Comparison of ENCODE assay signal across 1 cellular context in the genomic region with DNA sequence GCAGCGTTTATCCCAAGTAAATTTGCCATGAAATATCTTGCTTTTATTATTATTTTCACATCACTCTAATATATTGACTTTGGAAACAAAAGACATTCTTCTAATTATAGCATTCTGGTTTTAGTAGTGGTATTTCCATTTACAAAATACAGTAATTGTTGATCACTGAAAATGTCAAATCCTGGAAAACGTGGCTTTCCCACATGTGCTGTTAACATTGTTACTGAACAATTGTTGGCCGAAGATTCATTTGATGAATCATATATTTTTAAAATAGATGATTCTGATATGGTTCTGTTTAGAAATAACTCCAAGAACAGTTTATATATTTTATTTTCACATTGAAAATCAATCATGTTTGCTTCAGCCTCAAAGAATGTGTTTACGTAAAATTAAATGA.
TF ChIP-seq lines count a peak whose summit lies in the region.

No MANE protein-coding gene starts in this region.

TF ChIP-seq in SK-N-SH treated with all-trans-retinoic acid at 6 μM for 48 hours, 23 proteins besides CTCF, POLR2A, EP300 and RAD21 (continued from another document):
- TF ChIP-seq, protein P1, sequence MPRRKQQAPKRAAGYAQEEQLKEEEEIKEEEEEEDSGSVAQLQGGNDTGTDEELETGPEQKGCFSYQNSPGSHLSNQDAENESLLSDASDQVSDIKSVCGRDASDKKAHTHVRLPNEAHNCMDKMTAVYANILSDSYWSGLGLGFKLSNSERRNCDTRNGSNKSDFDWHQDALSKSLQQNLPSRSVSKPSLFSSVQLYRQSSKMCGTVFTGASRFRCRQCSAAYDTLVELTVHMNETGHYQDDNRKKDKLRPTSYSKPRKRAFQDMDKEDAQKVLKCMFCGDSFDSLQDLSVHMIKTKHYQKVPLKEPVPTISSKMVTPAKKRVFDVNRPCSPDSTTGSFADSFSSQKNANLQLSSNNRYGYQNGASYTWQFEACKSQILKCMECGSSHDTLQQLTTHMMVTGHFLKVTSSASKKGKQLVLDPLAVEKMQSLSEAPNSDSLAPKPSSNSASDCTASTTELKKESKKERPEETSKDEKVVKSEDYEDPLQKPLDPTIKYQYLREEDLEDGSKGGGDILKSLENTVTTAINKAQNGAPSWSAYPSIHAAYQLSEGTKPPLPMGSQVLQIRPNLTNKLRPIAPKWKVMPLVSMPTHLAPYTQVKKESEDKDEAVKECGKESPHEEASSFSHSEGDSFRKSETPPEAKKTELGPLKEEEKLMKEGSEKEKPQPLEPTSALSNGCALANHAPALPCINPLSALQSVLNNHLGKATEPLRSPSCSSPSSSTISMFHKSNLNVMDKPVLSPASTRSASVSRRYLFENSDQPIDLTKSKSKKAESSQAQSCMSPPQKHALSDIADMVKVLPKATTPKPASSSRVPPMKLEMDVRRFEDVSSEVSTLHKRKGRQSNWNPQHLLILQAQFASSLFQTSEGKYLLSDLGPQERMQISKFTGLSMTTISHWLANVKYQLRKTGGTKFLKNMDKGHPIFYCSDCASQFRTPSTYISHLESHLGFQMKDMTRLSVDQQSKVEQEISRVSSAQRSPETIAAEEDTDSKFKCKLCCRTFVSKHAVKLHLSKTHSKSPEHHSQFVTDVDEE (CRISPR knock-in tag; IDR thresholded peaks at IDR 0.05): no peak
- TF ChIP-seq ZNF565 (CRISPR knock-in tag; conservative IDR thresholded peaks at IDR 0.05; ENCODE audit: low read depth) (no peak), ARNTL (CRISPR knock-in tag; IDR thresholded peaks at IDR 0.05; ENCODE audit: borderline replicate concordance, low read depth) (no peak), OSR1 (CRISPR knock-in tag; IDR thresholded peaks at IDR 0.05) (no peak), ISL1 (CRISPR knock-in tag; IDR thresholded peaks at IDR 0.05) (no peak), ZC3H10 (CRISPR knock-in tag; IDR thresholded peaks at IDR 0.05) (no peak), TOX (CRISPR knock-in tag; IDR thresholded peaks at IDR 0.05; ENCODE audit: borderline replicate concordance) (no peak)
- TF ChIP-seq, protein P2, sequence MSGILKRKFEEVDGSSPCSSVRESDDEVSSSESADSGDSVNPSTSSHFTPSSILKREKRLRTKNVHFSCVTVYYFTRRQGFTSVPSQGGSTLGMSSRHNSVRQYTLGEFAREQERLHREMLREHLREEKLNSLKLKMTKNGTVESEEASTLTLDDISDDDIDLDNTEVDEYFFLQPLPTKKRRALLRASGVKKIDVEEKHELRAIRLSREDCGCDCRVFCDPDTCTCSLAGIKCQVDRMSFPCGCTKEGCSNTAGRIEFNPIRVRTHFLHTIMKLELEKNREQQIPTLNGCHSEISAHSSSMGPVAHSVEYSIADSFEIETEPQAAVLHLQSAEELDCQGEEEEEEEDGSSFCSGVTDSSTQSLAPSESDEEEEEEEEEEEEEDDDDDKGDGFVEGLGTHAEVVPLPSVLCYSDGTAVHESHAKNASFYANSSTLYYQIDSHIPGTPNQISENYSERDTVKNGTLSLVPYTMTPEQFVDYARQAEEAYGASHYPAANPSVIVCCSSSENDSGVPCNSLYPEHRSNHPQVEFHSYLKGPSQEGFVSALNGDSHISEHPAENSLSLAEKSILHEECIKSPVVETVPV (CRISPR knock-in tag; IDR thresholded peaks at IDR 0.05): no peak
- TF ChIP-seq, protein P3, sequence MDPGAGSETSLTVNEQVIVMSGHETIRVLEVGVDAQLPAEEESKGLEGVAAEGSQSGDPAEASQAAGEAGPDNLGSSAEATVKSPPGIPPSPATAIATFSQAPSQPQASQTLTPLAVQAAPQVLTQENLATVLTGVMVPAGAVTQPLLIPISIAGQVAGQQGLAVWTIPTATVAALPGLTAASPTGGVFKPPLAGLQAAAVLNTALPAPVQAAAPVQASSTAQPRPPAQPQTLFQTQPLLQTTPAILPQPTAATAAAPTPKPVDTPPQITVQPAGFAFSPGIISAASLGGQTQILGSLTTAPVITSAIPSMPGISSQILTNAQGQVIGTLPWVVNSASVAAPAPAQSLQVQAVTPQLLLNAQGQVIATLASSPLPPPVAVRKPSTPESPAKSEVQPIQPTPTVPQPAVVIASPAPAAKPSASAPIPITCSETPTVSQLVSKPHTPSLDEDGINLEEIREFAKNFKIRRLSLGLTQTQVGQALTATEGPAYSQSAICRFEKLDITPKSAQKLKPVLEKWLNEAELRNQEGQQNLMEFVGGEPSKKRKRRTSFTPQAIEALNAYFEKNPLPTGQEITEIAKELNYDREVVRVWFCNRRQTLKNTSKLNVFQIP (CRISPR knock-in tag; IDR thresholded peaks at IDR 0.05; ENCODE audit: borderline replicate concordance, low read depth): no peak
- TF ChIP-seq, protein P4, sequence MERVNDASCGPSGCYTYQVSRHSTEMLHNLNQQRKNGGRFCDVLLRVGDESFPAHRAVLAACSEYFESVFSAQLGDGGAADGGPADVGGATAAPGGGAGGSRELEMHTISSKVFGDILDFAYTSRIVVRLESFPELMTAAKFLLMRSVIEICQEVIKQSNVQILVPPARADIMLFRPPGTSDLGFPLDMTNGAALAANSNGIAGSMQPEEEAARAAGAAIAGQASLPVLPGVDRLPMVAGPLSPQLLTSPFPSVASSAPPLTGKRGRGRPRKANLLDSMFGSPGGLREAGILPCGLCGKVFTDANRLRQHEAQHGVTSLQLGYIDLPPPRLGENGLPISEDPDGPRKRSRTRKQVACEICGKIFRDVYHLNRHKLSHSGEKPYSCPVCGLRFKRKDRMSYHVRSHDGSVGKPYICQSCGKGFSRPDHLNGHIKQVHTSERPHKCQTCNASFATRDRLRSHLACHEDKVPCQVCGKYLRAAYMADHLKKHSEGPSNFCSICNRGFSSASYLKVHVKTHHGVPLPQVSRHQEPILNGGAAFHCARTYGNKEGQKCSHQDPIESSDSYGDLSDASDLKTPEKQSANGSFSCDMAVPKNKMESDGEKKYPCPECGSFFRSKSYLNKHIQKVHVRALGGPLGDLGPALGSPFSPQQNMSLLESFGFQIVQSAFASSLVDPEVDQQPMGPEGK (CRISPR knock-in tag; IDR thresholded peaks at IDR 0.05; ENCODE audit: borderline replicate concordance): no peak
